8 cellular contexts compared by ENCODE assay signal in the genomic region with DNA sequence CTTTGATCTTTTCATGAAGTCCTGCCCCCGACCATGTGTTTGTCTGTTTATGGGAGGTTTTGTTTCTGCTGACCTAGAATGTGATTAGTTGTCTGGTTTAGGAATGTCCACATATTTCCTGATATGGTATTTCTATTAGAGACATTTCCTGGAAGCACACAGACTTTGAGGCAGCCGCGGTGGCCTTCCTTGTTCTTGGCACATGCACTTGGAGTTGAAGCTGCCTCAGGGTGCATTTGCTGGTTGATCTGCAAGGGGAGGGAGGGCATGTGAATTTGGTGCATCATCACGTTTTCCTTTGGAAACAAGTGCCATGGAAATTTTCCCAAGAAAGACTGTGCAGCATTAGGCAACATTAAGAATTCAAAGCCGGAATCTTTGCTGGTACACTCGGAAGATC.
"Had no signal": no experiment of that assay in that cellular context is flagged by ENCODE, and none has a peak within 500 bp of the region (broad histone marks: within the 10 kb centered on the region; RNA-seq: fewer than 3 reads in every experiment).

No MANE protein-coding gene starts in this region.

- DNase-seq: GDM1, GF-D8 had no signal

- ATAC-seq: GM12878 had no signal

- FAIRE-seq: G401.6, GM12878, GM12891, GM12892, GM18507, GM19239 had no signal

- H3K4me3 ChIP-seq: GM12878 had no signal
